In the genomic region with DNA sequence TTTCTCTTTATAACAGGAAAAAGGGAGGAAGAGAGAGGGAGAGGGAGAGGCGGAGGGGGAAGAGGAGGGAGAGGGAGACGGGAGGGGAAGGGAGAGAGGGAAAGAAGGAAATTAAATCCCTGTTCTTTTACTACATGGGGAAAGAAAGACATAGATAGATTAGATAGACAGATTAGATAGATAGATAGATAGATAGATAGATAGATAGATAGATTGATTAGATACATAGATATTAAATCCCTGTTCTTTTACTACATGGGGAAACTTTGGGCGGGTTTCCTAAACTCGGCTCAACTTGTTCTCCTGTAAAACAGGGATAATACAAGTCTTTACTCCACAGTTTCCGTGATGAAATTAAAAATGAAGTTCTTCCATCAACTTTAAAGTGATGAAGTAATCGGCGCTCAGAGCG, we compare ENCODE assay signal across 8 cellular contexts. TPM values are rescaled to one million over a fixed set of nuclear protein-coding genes. Genes with fewer than 3 reads are reported as not detected.
DNase-seq lines count a peak whose midpoint lies in the region; ATAC-seq and TF ChIP-seq lines count a peak whose summit lies in the region.

No MANE protein-coding gene starts in this region.

- WGBS in adrenal gland, 4 donors = 5 to 12% (median 10%) methylated on average over 7 to 8 of the region's 8 CpGs

- H3K4me1 Mint-ChIP-seq in activated CD4-positive, alpha-beta T cell treated with anti-CD3 and anti-CD28 coated beads, Interleukin-2, amount 10 ng/mL, durations not matched to agents 7 days and 5 days = peaks cover 54% of the 10 kb centered on the region

- H3K4me3 ChIP-seq in adrenal gland (peak overlapping the region; percentile 60 to 95 (median 76)), left lung (peak overlapping the region; percentile 80 to 99), thoracic aorta (peak overlapping the region; percentile 78)

- no peaks in the 10 kb centered on the region for H3K27me3 Mint-ChIP-seq in activated CD4-positive, alpha-beta T cell treated with anti-CD3 and anti-CD28 coated beads, Interleukin-2, amount 10 ng/mL, durations not matched to agents 7 days and 5 days

- H3K9me3 ChIP-seq in adrenal gland (replicated peaks in 1 of 3) (no peaks in the 10 kb centered on the region), left lung (no peaks in the 10 kb centered on the region), thoracic aorta (no peaks in the 10 kb centered on the region)

- TF ChIP-seq CTCF in adrenal gland (IDR thresholded peaks at IDR 0.05) = no peak
- no peak for TF ChIP-seq CTCF in left lung (IDR thresholded peaks at IDR 0.05)
- no peak for TF ChIP-seq CTCF in thoracic aorta (IDR thresholded peaks at IDR 0.05)
- TF ChIP-seq CTCF in GM10266 (IDR thresholded peaks at IDR 0.05; ENCODE audit: control insufficient read depth, insufficient read depth, low read depth, missing control alignments) = no peak

- H3K36me3 Mint-ChIP-seq in activated CD4-positive, alpha-beta T cell treated with anti-CD3 and anti-CD28 coated beads, Interleukin-2, amount 10 ng/mL, durations not matched to agents 7 days and 5 days (ENCODE audit: low read depth) = peaks cover 57% of the 10 kb centered on the region

- H3K4me1 ChIP-seq in adrenal gland (replicated peaks in 1 of 2) (no peaks in the 10 kb centered on the region), left lung (peaks cover 0 to 10% of the 10 kb centered on the region in 2 donors), thoracic aorta (ENCODE audit: control insufficient read depth in 1 of 2, low read depth in 2 of 2) (peaks cover 8 to 15% of the 10 kb centered on the region in 2 donors)

- peaks cover 0 to 11% of the 10 kb centered on the region in 2 donors for H3K36me3 ChIP-seq in adrenal gland (replicated peaks in 1 of 2)
- H3K36me3 ChIP-seq in left lung = peaks cover 0 to 38% of the 10 kb centered on the region in 2 donors
- H3K36me3 ChIP-seq in thoracic aorta = peaks cover 14% of the 10 kb centered on the region

- H3K27ac ChIP-seq in adrenal gland = peak overlapping the region in 1 of 5 donors; percentile 75
- H3K27ac ChIP-seq in left lung = peak overlapping the region; percentile 28 to 80
- H3K27ac ChIP-seq in thoracic aorta = peak overlapping the region in 1 of 2 donors; percentile 26

- no peak for TF ChIP-seq POLR2A in adrenal gland (IDR thresholded peaks at IDR 0.05)

- DNase-seq in activated CD4-positive, alpha-beta T cell treated with anti-CD3 and anti-CD28 coated beads, Interleukin-2, amount 10 ng/mL, durations not matched to agents 7 days and 5 days = no peak
- DNase-seq in activated CD4-positive, alpha-beta T cell treated with anti-CD3 and anti-CD28 coated beads for 48 hours = no peak
- DNase-seq in adrenal gland (no peak), left lung (no peak), thoracic aorta (ENCODE audit: low spot score) (no peak), GM10266 (ENCODE audit: extremely low spot score) (no peak), NCI-H774 (lab: John Stamatoyannopoulos, UW) (no peak)

- CTCF ChIA-PET in activated CD4-positive, alpha-beta T cell treated with anti-CD3 and anti-CD28 coated beads, Interleukin-2, amount 10 ng/mL, durations not matched to agents 7 days and 5 days (lab: Charles Lee) = interaction anchor here (2.1 kb wide), 1 partner anchor 30 kb away, joined by 9 read pairs; no protein-coding TSS in a partner anchor

- ATAC-seq in left lung (no peak), thoracic aorta (ENCODE audit: insufficient number of reproducible peaks, low FRiP score, low read depth) (no peak), GM18909 (IDR thresholded peaks at IDR 0.05; ENCODE audit: poor library complexity, unreplicated experiment) (no peak)

- intact Hi-C loops in adrenal gland (cut with DNase I) (no loop called here), left lung (cut with DNase I) (no loop called here)

- peaks cover 10% of the 10 kb centered on the region for H3K9me3 Mint-ChIP-seq in activated CD4-positive, alpha-beta T cell treated with anti-CD3 and anti-CD28 coated beads, Interleukin-2, amount 10 ng/mL, durations not matched to agents 7 days and 5 days

- POLR2A ChIA-PET in activated CD4-positive, alpha-beta T cell treated with anti-CD3 and anti-CD28 coated beads, Interleukin-2, amount 10 ng/mL, durations not matched to agents 7 days and 5 days (lab: Charles Lee) = interaction anchor here (1.0 kb wide), 1 partner anchor 30 kb away, joined by 3 read pairs; no protein-coding TSS in a partner anchor

- peak overlapping the region; percentile 100 for H3K27ac Mint-ChIP-seq in activated CD4-positive, alpha-beta T cell treated with anti-CD3 and anti-CD28 coated beads, Interleukin-2, amount 10 ng/mL, durations not matched to agents 7 days and 5 days

- H3K27me3 ChIP-seq in adrenal gland (no peaks in the 10 kb centered on the region), left lung (no peaks in the 10 kb centered on the region), thoracic aorta (replicated peaks; ENCODE audit: insufficient read depth) (no peaks in the 10 kb centered on the region)

- peak overlapping the region; percentile 97 for H3K4me3 Mint-ChIP-seq in activated CD4-positive, alpha-beta T cell treated with anti-CD3 and anti-CD28 coated beads, Interleukin-2, amount 10 ng/mL, durations not matched to agents 7 days and 5 days

RNA-seq across cellular contexts. Expression of gene RFWD3, which starts 0.7 kb away (rescaled TPM):
- 100 to 1,000 TPM; 115 to 117 TPM for total RNA-seq in activated CD4-positive, alpha-beta T cell treated with anti-CD3 and anti-CD28 coated beads, Interleukin-2, amount 10 ng/mL, durations not matched to agents 7 days and 5 days
- 10 to 100 TPM in 7 of 8 donors, 1 to 10 TPM in 1; 8.0 to 27.1 (median 12.7) TPM for total RNA-seq in adrenal gland
- 1 to 10 TPM; 2.6 to 9.6 (median 5.8) TPM for polyA plus RNA-seq in adrenal gland
- 10 to 100 TPM; 20.7 to 26.8 TPM for total RNA-seq in left lung
- 10 to 100 TPM; 16.7 to 28.8 TPM for total RNA-seq in thoracic aorta

RNA-seq across cellular contexts. Expression of gene MLKL, which starts 34.6 kb away (rescaled TPM):
- 10 to 100 TPM; 36.7 to 42.0 TPM for total RNA-seq in activated CD4-positive, alpha-beta T cell treated with anti-CD3 and anti-CD28 coated beads, Interleukin-2, amount 10 ng/mL, durations not matched to agents 7 days and 5 days
- 10 to 100 TPM in 6 of 8 donors, 1 to 10 TPM in 2; 6.2 to 18.8 (median 11.0) TPM for total RNA-seq in adrenal gland
- 10 to 100 TPM in 2 of 3 donors, 1 to 10 TPM in 1; 7.9 to 26.1 (median 15.2) TPM for polyA plus RNA-seq in adrenal gland
- total RNA-seq in left lung = 10 to 100 TPM; 17.9 to 40.5 TPM
- total RNA-seq in thoracic aorta = 10 to 100 TPM; 11.4 to 47.0 TPM

RNA-seq across cellular contexts. Expression of gene GLG1, which starts 59.1 kb away (rescaled TPM):
- total RNA-seq in activated CD4-positive, alpha-beta T cell treated with anti-CD3 and anti-CD28 coated beads, Interleukin-2, amount 10 ng/mL, durations not matched to agents 7 days and 5 days = 100 to 1,000 TPM; 151 to 157 TPM
- total RNA-seq in adrenal gland (100 to 1,000 TPM in 7 of 8 donors, 10 to 100 TPM in 1; 84.2 to 146 (median 136) TPM), left lung (100 to 1,000 TPM; 116 to 132 TPM), thoracic aorta (100 to 1,000 TPM; 202 to 218 TPM)
- 10 to 100 TPM; 31.6 to 64.8 (median 33.3) TPM for polyA plus RNA-seq in adrenal gland
